9 cellular contexts compared by ENCODE assay signal in the genomic region with DNA sequence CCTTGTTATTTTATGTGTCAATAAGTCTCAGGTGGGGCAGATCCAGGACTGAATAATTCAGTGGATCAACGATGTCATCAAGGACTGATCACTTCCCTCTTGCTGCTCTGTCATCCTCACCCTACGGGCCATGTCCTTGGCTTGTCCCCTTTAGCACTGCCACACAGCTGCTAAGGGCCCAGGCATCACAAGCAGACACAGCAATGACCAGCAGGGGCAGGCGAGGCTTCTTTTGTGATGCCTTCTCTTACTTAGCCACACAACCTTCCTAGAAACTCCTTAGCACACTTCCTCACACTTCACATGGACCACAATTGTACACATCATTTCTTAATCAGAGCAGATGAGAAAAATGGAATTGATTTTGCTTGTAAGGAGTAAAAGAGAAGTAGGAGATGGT.
DNase-seq lines count a peak whose midpoint lies in the region; ATAC-seq and TF ChIP-seq lines count a peak whose summit lies in the region.
"Had no signal": no experiment of that assay in that cellular context is flagged by ENCODE, and none has a peak within 500 bp of the region (broad histone marks: within the 10 kb centered on the region; RNA-seq: fewer than 3 reads in every experiment).

No MANE protein-coding gene starts in this region.

- no peaks in the 10 kb centered on the region for H3K27me3 Mint-ChIP-seq in nephron (ENCODE audit: low read depth)

- peaks cover 16% of the 10 kb centered on the region for H3K4me1 Mint-ChIP-seq in nephron

- H3K36me3 Mint-ChIP-seq in nephron (ENCODE audit: low read depth), result no peaks in the 10 kb centered on the region

- peak; percentile 50 for ATAC-seq in HG03159 (IDR thresholded peaks at IDR 0.05; ENCODE audit: unreplicated experiment)
- ATAC-seq: stimulated activated naive CD8-positive, alpha-beta T cell treated with anti-CD3 and anti-CD28 coated beads, Interleukin-15, Interleukin-2, amounts not matched to agents 100 U/mL and 50 U/mL, for 24 hours had no signal

- DNase-seq in GM03348 (ENCODE audit: low spot score) (peak; percentile 2), WERI-Rb-1 (peak; percentile 60), activated T-cell treated with anti-CD3 and anti-CD28 coated beads for 4 hours (no peak), NCI-H1092 treated with DMSO at 0.1 percent for 48 hours (lab: John Stamatoyannopoulos, UW) (no peak), NOMO-1 treated with dmso at 0.1 percent for 144 hours (lab: John Stamatoyannopoulos, UW; ENCODE audit: unreplicated experiment) (no peak)
- DNase-seq: stimulated activated naive CD8-positive, alpha-beta T cell treated with anti-CD3 and anti-CD28 coated beads, Interleukin-15, Interleukin-2, amounts not matched to agents 100 U/mL and 50 U/mL, for 24 hours had no signal

- H3K27me3 ChIP-seq in WERI-Rb-1 (ENCODE audit: insufficient read depth, low read depth, severe bottlenecking), result peaks cover 52% of the 10 kb centered on the region
- H3K27me3 ChIP-seq: neutrophil had no signal

- no peak overlapping the region for H3K27ac Mint-ChIP-seq in nephron

- H3K27ac ChIP-seq in WERI-Rb-1, result no peak overlapping the region
- H3K27ac ChIP-seq: neutrophil had no signal

- no peak overlapping the region for H3K4me3 ChIP-seq in WERI-Rb-1 (ENCODE audit: low read depth, low read length)

- H3K4me3 Mint-ChIP-seq in nephron, result no peak overlapping the region

- H3K9me3 Mint-ChIP-seq in nephron, result no peaks in the 10 kb centered on the region

- peak; percentile 85 for TF ChIP-seq CTCF in WERI-Rb-1 (IDR thresholded peaks at IDR 0.05; ENCODE audit: low read depth, low read length)
- peak in 2 of 3 experiments; percentile 28 to 51 for TF ChIP-seq CTCF in nephron (IDR thresholded peaks at IDR 0.05; ENCODE audit: unreplicated experiment in 3 of 3)

- no peaks in the 10 kb centered on the region for H3K9me3 ChIP-seq in WERI-Rb-1 (ENCODE audit: severe bottlenecking)
- H3K9me3 ChIP-seq: neutrophil had no signal

- H3K36me3 ChIP-seq in WERI-Rb-1, result no peaks in the 10 kb centered on the region
- H3K36me3 ChIP-seq: neutrophil had no signal

Comparison
In these comparisons a context has a peak if more than half of its experiments do, and no peak if none do; other contexts are left out.
1. DNase-seq: peak in GM03348 (single experiment) and WERI-Rb-1 (single experiment); none in activated T-cell treated with anti-CD3 and anti-CD28 coated beads for 4 hours (single experiment), NCI-H1092 treated with DMSO at 0.1 percent for 48 hours (single experiment) and NOMO-1 treated with dmso at 0.1 percent for 144 hours (single experiment).